ENCODE assay signal across 8 cellular contexts in the genomic region with DNA sequence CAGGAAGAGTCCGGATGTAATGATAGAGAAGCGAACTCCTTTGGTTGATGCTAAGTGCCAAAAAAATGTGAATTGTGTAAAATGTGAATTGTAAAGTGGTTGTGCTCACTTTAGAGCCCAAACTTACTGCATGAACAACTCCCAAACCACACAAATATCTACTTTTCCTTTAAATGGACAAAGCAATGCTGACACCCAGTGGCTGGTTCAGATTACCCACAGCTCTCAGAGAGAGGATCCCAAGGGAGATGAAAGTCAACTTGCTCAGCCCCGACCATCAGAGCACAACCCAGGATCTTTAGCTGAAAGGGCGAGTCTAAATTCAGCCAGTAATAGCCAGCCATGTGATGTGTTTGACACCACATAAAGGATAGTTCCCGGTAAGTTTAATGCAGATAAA.
DNase-seq lines count a peak whose midpoint lies in the region; ATAC-seq and TF ChIP-seq lines count a peak whose summit lies in the region.

No MANE protein-coding gene starts in this region.

- no peak overlapping the region for H3K18ac ChIP-seq in H9 (ENCODE audit: insufficient read length, low read depth, low read length)

- H3K23me2 ChIP-seq in H9 (ENCODE audit: insufficient read length, low read depth, low read length, poor library complexity, severe bottlenecking), result no peaks in the 10 kb centered on the region

- CTCF ChIA-PET in PC-9 (lab: Charles Lee), result no interaction called here

- POLR2A ChIA-PET in PC-9 (lab: Charles Lee; ENCODE audit: unreplicated experiment), result no interaction called here

- no peak for ATAC-seq in GM18907 (IDR thresholded peaks at IDR 0.05; ENCODE audit: unreplicated experiment)

- no peak overlapping the region for H3K4me3 Mint-ChIP-seq in H9

- no peaks in the 10 kb centered on the region for H3K79me2 ChIP-seq in H9 (ENCODE audit: insufficient read depth, low read length)
- no peaks in the 10 kb centered on the region for H3K79me2 ChIP-seq in PC-9 (ENCODE audit: low read depth)

- no CpG with 5 or more reads among the region's 5 CpGs for WGBS in H9 (ENCODE audit: extremely low coverage, insufficient read length, low lambda C conversion rate)
- WGBS in iPS DF 6.9 (ENCODE audit: insufficient coverage, insufficient read length), result no CpG with 5 or more reads among the region's 5 CpGs

- H2AFZ ChIP-seq in H9 (ENCODE audit: low read length), result no peak overlapping the region
- H2AFZ ChIP-seq in PC-9, result no peak overlapping the region

- H2BK5ac ChIP-seq in H9 (ENCODE audit: insufficient read length, low read length), result no peak overlapping the region

- peak overlapping the region in 1 of 3 experiments; percentile 21; a peak in 1 of 7 replicates for H3K27ac Mint-ChIP-seq in H9

- H3K27ac ChIP-seq in H9 (ENCODE audit: insufficient read length, low read depth, low read length) (no peak overlapping the region), PC-9 (no peak overlapping the region), iPS DF 6.9 (ENCODE audit: low read length) (no peak overlapping the region)

- no peaks in the 10 kb centered on the region for H3K9me3 ChIP-seq in H9 (ENCODE audit: control insufficient read depth, low read depth, low read length)
- H3K9me3 ChIP-seq in PC-9 (ENCODE audit: insufficient read depth, low read depth), result no peaks in the 10 kb centered on the region
- no peaks in the 10 kb centered on the region for H3K9me3 ChIP-seq in iPS DF 6.9 (ENCODE audit: control insufficient read depth, insufficient read depth, low read length)

- H3K4me3 ChIP-seq in PC-9, result no peak overlapping the region
- H3K4me3 ChIP-seq in iPS DF 6.9 (ENCODE audit: low read length), result no peak overlapping the region

- BruUV-seq in PC-9 (replicated peaks; lab: Mats Ljungman, UMichigan), result no TSS peak

- intact Hi-C loops in PC-9 (cut with micrococcal nuclease; ENCODE audit: unreplicated experiment), result loop anchor here (5.0 kb wide), 1 partner anchor 444 kb away; no protein-coding TSS in a partner anchor

- no peak overlapping the region for H2BK20ac ChIP-seq in H9 (ENCODE audit: low read depth, low read length, poor library complexity, severe bottlenecking)

- no peaks in the 10 kb centered on the region for H3F3A ChIP-seq in PC-9 (ENCODE audit: insufficient read depth, low read depth)

- H3K9ac ChIP-seq in H9 (ENCODE audit: extremely low read depth, insufficient read length, low read length), result no peak overlapping the region

- H4K91ac ChIP-seq in H9 (ENCODE audit: insufficient read length, low read depth, low read length), result no peak overlapping the region

- no peak overlapping the region for H3K23ac ChIP-seq in H9 (ENCODE audit: insufficient read length, low read depth, low read length)

- H2BK120ac ChIP-seq in H9 (ENCODE audit: low read depth, low read length, poor library complexity, severe bottlenecking), result no peak overlapping the region

- peaks cover 0 to 4% of the 10 kb centered on the region in 2 experiments; a peak in 3 of 5 replicates for H3K9me3 Mint-ChIP-seq in H9

- no peak overlapping the region for H3K4ac ChIP-seq in H9 (ENCODE audit: low read depth, low read length)

- H2BK15ac ChIP-seq in H9 (ENCODE audit: low read depth, low read length), result no peak overlapping the region

- no peak overlapping the region for H3T11ph ChIP-seq in H9 (ENCODE audit: low read length)

- DNase-seq in Ammon's horn (ENCODE audit: low spot score), result peak; percentile 57
- DNase-seq in H9, result peak; percentile 34
- no peak for DNase-seq in PC-9
- DNase-seq in iPS DF 6.9 (ENCODE audit: low read depth, low spot score), result peak; percentile 20
- DNase-seq in NOMO-1 (lab: John Stamatoyannopoulos, UW; ENCODE audit: unreplicated experiment in 2 of 2), result no peak
- no peak for DNase-seq in NCI-H128 (lab: John Stamatoyannopoulos, UW; ENCODE audit: unreplicated experiment)
- no peak for DNase-seq in NCI-H524 treated with DMSO at 0.1 percent for 48 hours (lab: John Stamatoyannopoulos, UW)

- H3K4me1 ChIP-seq in H9 (ENCODE audit: insufficient read depth, low read length), result no peaks in the 10 kb centered on the region
- no peaks in the 10 kb centered on the region for H3K4me1 ChIP-seq in PC-9 (replicated peaks; ENCODE audit: insufficient read depth)
- no peaks in the 10 kb centered on the region for H3K4me1 ChIP-seq in iPS DF 6.9 (ENCODE audit: control insufficient read depth, insufficient read depth, low read length)

- H4K20me1 ChIP-seq in H9 (ENCODE audit: control insufficient read depth, insufficient read depth, insufficient read length) (no peaks in the 10 kb centered on the region), PC-9 (ENCODE audit: insufficient read depth) (no peaks in the 10 kb centered on the region)

- no peak overlapping the region for H4K8ac ChIP-seq in H9 (replicated peaks; ENCODE audit: insufficient read length, low read depth, low read length)

- no peak overlapping the region for H2AK5ac ChIP-seq in H9 (ENCODE audit: insufficient read length, low read length)

- peaks cover 2 to 4% of the 10 kb centered on the region in 2 experiments; a peak in 2 of 4 replicates for H3K4me1 Mint-ChIP-seq in H9

- no peaks in the 10 kb centered on the region for H3K79me1 ChIP-seq in H9 (ENCODE audit: insufficient read depth, low read depth, low read length, poor library complexity, severe bottlenecking)

- no peak overlapping the region for H4K5ac ChIP-seq in H9 (ENCODE audit: insufficient read length, low read depth, low read length)

- H3K36me3 ChIP-seq in PC-9 (ENCODE audit: low read depth) (no peaks in the 10 kb centered on the region), iPS DF 6.9 (ENCODE audit: control insufficient read depth, insufficient read depth, low read length) (no peaks in the 10 kb centered on the region)

- H3K9me2 ChIP-seq in PC-9 (ENCODE audit: insufficient read depth), result no peaks in the 10 kb centered on the region

- no peak overlapping the region for H3K14ac ChIP-seq in H9 (ENCODE audit: insufficient read depth, low read length)

- H2BK12ac ChIP-seq in H9 (ENCODE audit: insufficient read length, low read depth, low read length), result no peak overlapping the region

- no peak overlapping the region for H3K56ac ChIP-seq in H9 (ENCODE audit: insufficient read length, low read depth, low read length)

- H3K36me3 Mint-ChIP-seq in H9 (ENCODE audit: insufficient read depth in 1 of 3, low read depth in 3 of 3), result peaks cover 0 to 2% (median 0%) of the 10 kb centered on the region in 3 experiments; a peak in 1 of 7 replicates

- peaks cover 29% of the 10 kb centered on the region for H3K27me3 Mint-ChIP-seq in H9 (ENCODE audit: low read depth)

- TF ChIP-seq CTCF in H9 (conservative IDR thresholded peaks at IDR 0.05) (peak; percentile 74), PC-9 (conservative IDR thresholded peaks at IDR 0.05) (peak; percentile 65)

- H3K4me2 ChIP-seq in H9 (ENCODE audit: insufficient read depth, insufficient read length, low read length) (no peak overlapping the region), PC-9 (no peak overlapping the region)

- H3K27me3 ChIP-seq in H9 (ENCODE audit: insufficient read depth, low read length) (no peaks in the 10 kb centered on the region), PC-9 (ENCODE audit: insufficient read depth, low read depth) (no peaks in the 10 kb centered on the region), iPS DF 6.9 (ENCODE audit: control insufficient read depth, insufficient read depth, low read length) (no peaks in the 10 kb centered on the region)

Comparison
In these comparisons a context has a peak if more than half of its experiments do, and no peak if none do; other contexts are left out.
1. DNase-seq: peak in Ammon's horn (single experiment), H9 (single experiment) and iPS DF 6.9 (single experiment); none in PC-9 (0 of 2), NOMO-1 (0 of 2), NCI-H128 (single experiment) and NCI-H524 treated with DMSO at 0.1 percent for 48 hours (single experiment).